8 cellular contexts compared by ENCODE assay signal in the genomic region with DNA sequence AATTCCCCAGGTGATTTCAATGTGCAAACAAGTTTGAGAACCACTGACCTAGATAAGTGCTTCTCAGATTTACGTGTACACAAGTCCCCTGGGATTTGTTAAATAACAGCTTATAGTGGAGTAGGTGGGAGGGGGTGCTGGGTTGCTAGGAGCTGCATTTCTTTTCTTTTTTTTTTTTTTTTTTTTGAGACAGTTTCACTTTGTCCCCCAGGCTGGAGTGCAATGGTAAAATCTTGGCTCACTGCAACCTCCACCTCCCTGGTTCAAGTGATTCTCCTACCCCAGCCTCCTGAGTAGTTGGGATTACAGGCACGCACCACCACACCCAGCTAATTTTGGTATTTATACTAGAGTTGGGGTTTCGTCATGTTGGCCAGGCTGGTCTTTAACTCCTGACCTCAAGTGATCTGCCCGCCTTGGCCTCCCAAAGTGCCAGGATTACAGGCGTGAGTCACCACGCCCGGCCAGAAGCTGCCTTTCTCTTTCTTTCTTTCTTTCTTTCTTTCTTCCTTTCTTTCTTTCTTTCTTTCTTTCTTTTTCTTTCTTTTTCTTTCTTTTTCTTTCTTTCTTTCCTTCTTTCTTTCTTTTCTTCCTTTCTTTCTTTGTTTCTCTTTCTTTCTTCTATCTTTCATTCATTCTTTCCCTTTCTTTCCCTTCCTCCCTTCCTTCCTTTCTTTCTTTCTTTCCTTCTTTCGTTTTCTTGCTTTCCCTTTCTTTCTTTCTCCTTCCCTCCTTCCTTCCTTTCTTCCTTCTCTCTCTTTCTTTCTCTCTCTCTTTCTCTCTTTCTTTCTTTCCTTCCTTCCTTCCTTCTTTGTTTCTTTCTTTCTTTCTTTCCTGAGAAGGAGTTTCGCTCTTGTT.
DNase-seq lines count a peak whose midpoint lies in the region; ATAC-seq and FAIRE-seq lines count a peak whose summit lies in the region.

No MANE protein-coding gene starts in this region.

- FAIRE-seq in GM18507 (lab: Jason Lieb, UNC) = peak; percentile 84

- DNase-seq in DMS 273 (lab: John Stamatoyannopoulos, UW; ENCODE audit: unreplicated experiment) (peak; percentile 58), GM18507 (ENCODE audit: extremely low spot score, insufficient read length, low read depth) (peak; percentile 45), NCI-H2081 (lab: John Stamatoyannopoulos, UW) (peak; percentile 42 to 59), NCI-H69 (lab: John Stamatoyannopoulos, UW) (peak; percentile 95), myocyte (ENCODE audit: low read depth) (peak; percentile 22)

- ATAC-seq in GM19397 (IDR thresholded peaks at IDR 0.05; ENCODE audit: unreplicated experiment) (peak; percentile 53), HG02759 (IDR thresholded peaks at IDR 0.05; ENCODE audit: unreplicated experiment) (peak; percentile 71), HG03565 (IDR thresholded peaks at IDR 0.05; ENCODE audit: unreplicated experiment) (peak; percentile 69)

Comparison
In these comparisons a context has a peak if more than half of its experiments do, and no peak if none do; other contexts are left out.
1. Peak in every context shown above with its lines: DNase-seq and ATAC-seq.
2. DNase-seq: peak in every context shown above with its lines; median percentile 95 in NCI-H69; 58 in DMS 273; 50 in NCI-H2081; 45 in GM18507; 22 in myocyte.